19 cellular contexts compared by ENCODE assay signal in the genomic region with DNA sequence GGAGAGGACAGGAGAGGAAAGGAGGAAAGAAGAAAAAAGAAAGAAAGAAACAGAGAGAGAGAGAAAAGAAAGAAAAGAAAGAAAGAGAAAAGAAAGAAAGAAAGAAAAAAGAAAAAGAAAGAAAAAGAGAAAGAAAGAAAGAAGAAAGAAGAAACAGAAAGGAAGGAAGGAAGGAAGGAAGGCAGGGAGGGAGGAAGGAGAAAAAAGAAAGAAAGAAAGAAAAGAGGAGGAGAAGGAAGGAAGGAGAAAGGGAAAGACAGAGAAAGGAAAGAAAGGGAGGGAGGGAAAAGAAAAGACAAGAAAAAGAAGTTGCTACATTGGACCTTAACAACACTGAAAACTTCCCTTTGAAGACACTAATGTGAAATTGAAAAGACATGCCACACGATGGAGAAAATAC. TPM values are rescaled to one million over a fixed set of nuclear protein-coding genes. Genes with fewer than 3 reads are reported as not detected.
DNase-seq lines count a peak whose midpoint lies in the region; ATAC-seq and TF ChIP-seq lines count a peak whose summit lies in the region.
"Had no signal": no experiment of that assay in that cellular context is flagged by ENCODE, and none has a peak within 500 bp of the region (broad histone marks: within the 10 kb centered on the region; RNA-seq: fewer than 3 reads in every experiment).

No MANE protein-coding gene starts in this region.

- H3K27ac ChIP-seq in HEK293 (ENCODE audit: extremely low read depth, low read depth, low read length), result no peak overlapping the region
- H3K27ac ChIP-seq in caudate nucleus (ENCODE audit: low read depth, low read length), result no peak overlapping the region
- H3K27ac ChIP-seq in stomach, result no peak overlapping the region
- H3K27ac ChIP-seq: 22Rv1; BLaER1 treated with 17β-estradiol and CSF1 and Interleukin-3, amounts not matched to agents 10 nM and 100 nM had no signal

- POLR2A ChIA-PET in HEK293 (lab: Yijun Ruan, JAX), result no interaction called here
- POLR2A ChIA-PET in WTC11 (lab: Charles Lee), result no interaction called here

- H3K4me3 Mint-ChIP-seq in activated naive CD4-positive, alpha-beta T cell treated with anti-CD3 and anti-CD28 coated beads, Interleukin-2, amount 50 U/mL, for 24 hours, result no peak overlapping the region
- H3K4me3 Mint-ChIP-seq in activated naive CD4-positive, alpha-beta T cell treated with anti-CD3 and anti-CD28 coated beads for 36 hours, result no peak overlapping the region
- no peak overlapping the region for H3K4me3 Mint-ChIP-seq in WTC11
- no peak overlapping the region for H3K4me3 Mint-ChIP-seq in activated T-helper 2 cell treated with anti-CD3 and anti-CD28 coated beads, Interferon-gamma antibody, Interleukin-2, Interleukin-4, amounts not matched to agents 10 μg/mL and 5 μg/mL and 100 μg/mL, durations not matched to agents 14 hours and 24 hours and 36 hours (ENCODE audit: low read depth)
- H3K4me3 Mint-ChIP-seq: CD8-positive, alpha-beta T cell had no signal

- no peaks in the 10 kb centered on the region for H3K36me3 Mint-ChIP-seq in activated naive CD4-positive, alpha-beta T cell treated with anti-CD3 and anti-CD28 coated beads, Interleukin-2, amount 50 U/mL, for 24 hours
- no peaks in the 10 kb centered on the region for H3K36me3 Mint-ChIP-seq in activated naive CD4-positive, alpha-beta T cell treated with anti-CD3 and anti-CD28 coated beads for 36 hours (ENCODE audit: low read depth)
- peaks cover 4% of the 10 kb centered on the region; the same call in 1 of the 2 replicates for H3K36me3 Mint-ChIP-seq in WTC11
- H3K36me3 Mint-ChIP-seq in activated T-helper 2 cell treated with anti-CD3 and anti-CD28 coated beads, Interferon-gamma antibody, Interleukin-2, Interleukin-4, amounts not matched to agents 10 μg/mL and 5 μg/mL and 100 μg/mL, durations not matched to agents 14 hours and 24 hours and 36 hours (ENCODE audit: low read depth), result no peaks in the 10 kb centered on the region
- H3K36me3 Mint-ChIP-seq: CD8-positive, alpha-beta T cell had no signal

- TF ChIP-seq POLR2A in stomach (IDR thresholded peaks at IDR 0.05), result no peak

- peak overlapping the region; percentile 38 for H3K27ac Mint-ChIP-seq in activated naive CD4-positive, alpha-beta T cell treated with anti-CD3 and anti-CD28 coated beads, Interleukin-2, amount 50 U/mL, for 24 hours
- no peak overlapping the region for H3K27ac Mint-ChIP-seq in activated naive CD4-positive, alpha-beta T cell treated with anti-CD3 and anti-CD28 coated beads for 36 hours
- no peak overlapping the region for H3K27ac Mint-ChIP-seq in WTC11
- H3K27ac Mint-ChIP-seq in activated T-helper 2 cell treated with anti-CD3 and anti-CD28 coated beads, Interferon-gamma antibody, Interleukin-2, Interleukin-4, amounts not matched to agents 10 μg/mL and 5 μg/mL and 100 μg/mL, durations not matched to agents 14 hours and 24 hours and 36 hours, result no peak overlapping the region
- H3K27ac Mint-ChIP-seq: CD8-positive, alpha-beta T cell had no signal

- ATAC-seq in WTC11, result no peak
- ATAC-seq: CD8-positive, alpha-beta T cell; GM12878 had no signal

- H3K4me1 ChIP-seq in HEK293 (ENCODE audit: control insufficient read depth, insufficient read depth, low read length) (no peaks in the 10 kb centered on the region), stomach (peaks cover 0 to 13% (median 8%) of the 10 kb centered on the region in 4 donors)
- H3K4me1 ChIP-seq: BE2C, Caco-2, HAP-1 had no signal

- peaks cover 0 to 32% (median 0%) of the 10 kb centered on the region in 3 donors for H3K27me3 ChIP-seq in stomach
- H3K27me3 ChIP-seq: BLaER1 treated with 17β-estradiol and CSF1 and Interleukin-3, amounts not matched to agents 10 nM and 100 nM had no signal

- no peaks in the 10 kb centered on the region for H3K9me3 Mint-ChIP-seq in activated naive CD4-positive, alpha-beta T cell treated with anti-CD3 and anti-CD28 coated beads, Interleukin-2, amount 50 U/mL, for 24 hours
- H3K9me3 Mint-ChIP-seq in activated naive CD4-positive, alpha-beta T cell treated with anti-CD3 and anti-CD28 coated beads for 36 hours, result no peaks in the 10 kb centered on the region
- peaks cover 11% of the 10 kb centered on the region for H3K9me3 Mint-ChIP-seq in WTC11
- H3K9me3 Mint-ChIP-seq in activated T-helper 2 cell treated with anti-CD3 and anti-CD28 coated beads, Interferon-gamma antibody, Interleukin-2, Interleukin-4, amounts not matched to agents 10 μg/mL and 5 μg/mL and 100 μg/mL, durations not matched to agents 14 hours and 24 hours and 36 hours, result peaks cover 9% of the 10 kb centered on the region
- H3K9me3 Mint-ChIP-seq: CD8-positive, alpha-beta T cell had no signal

- no peak for TF ChIP-seq EP300 in stomach (IDR thresholded peaks at IDR 0.05)

- H3K4me3 ChIP-seq in HEK293 (ENCODE audit: low read depth, low read length) (no peak overlapping the region), stomach (no peak overlapping the region)
- H3K4me3 ChIP-seq: BLaER1 treated with 17β-estradiol and CSF1 and Interleukin-3, amounts not matched to agents 10 nM and 100 nM; GM12878; HAP-1 had no signal

- no peak for DNase-seq in activated naive CD4-positive, alpha-beta T cell treated with anti-CD3 and anti-CD28 coated beads for 36 hours
- no peak for DNase-seq in WTC11 (ENCODE audit: low spot score)
- no peak for DNase-seq in caudate nucleus (lab: John Stamatoyannopoulos, UW)
- DNase-seq in stomach, result no peak
- no peak for DNase-seq in activated T-helper 2 cell treated with anti-CD3 and anti-CD28 coated beads, Interferon-gamma antibody, Interleukin-2, Interleukin-4, amounts not matched to agents 10 μg/mL and 5 μg/mL and 100 μg/mL, durations not matched to agents 14 hours and 24 hours and 36 hours (ENCODE audit: low spot score)
- DNase-seq in stimulated activated CD4-positive, alpha-beta T cell treated with anti-CD3 and anti-CD28 coated beads, Interleukin-15, amount 100 ng/mL, for 24 hours, result no peak
- DNase-seq: BE2C; Caco-2; CD8-positive, alpha-beta T cell; DMS153; EL; GDM1; GOT3 had no signal

- 31 to 55% (median 41%) methylated on average over 1 of the region's 1 CpG for WGBS in stomach, 5 donors

- intact Hi-C loops in activated naive CD4-positive, alpha-beta T cell treated with anti-CD3 and anti-CD28 coated beads for 36 hours (cut with micrococcal nuclease), result no loop called here
- intact Hi-C loops in stomach (cut with DNase I; ENCODE audit: low total_unique reads), result no loop called here
- intact Hi-C loops in activated T-helper 2 cell treated with anti-CD3 and anti-CD28 coated beads, Interferon-gamma antibody, Interleukin-2, Interleukin-4, amounts not matched to agents 10 μg/mL and 5 μg/mL and 100 μg/mL, durations not matched to agents 14 hours and 24 hours and 36 hours (cut with micrococcal nuclease), result no loop called here

- TF ChIP-seq CTCF in HEK293 (tag by site-specific recombination; IDR thresholded peaks at IDR 0.05) (no peak), WTC11 (IDR thresholded peaks at IDR 0.05) (no peak), stomach (IDR thresholded peaks at IDR 0.05) (no peak)

- H3K27me3 Mint-ChIP-seq in activated naive CD4-positive, alpha-beta T cell treated with anti-CD3 and anti-CD28 coated beads, Interleukin-2, amount 50 U/mL, for 24 hours, result peaks cover 16% of the 10 kb centered on the region
- H3K27me3 Mint-ChIP-seq in activated naive CD4-positive, alpha-beta T cell treated with anti-CD3 and anti-CD28 coated beads for 36 hours (ENCODE audit: low read depth), result peaks cover 30% of the 10 kb centered on the region
- H3K27me3 Mint-ChIP-seq in WTC11 (ENCODE audit: low read depth), result peaks cover 11% of the 10 kb centered on the region
- peaks cover 38% of the 10 kb centered on the region for H3K27me3 Mint-ChIP-seq in activated T-helper 2 cell treated with anti-CD3 and anti-CD28 coated beads, Interferon-gamma antibody, Interleukin-2, Interleukin-4, amounts not matched to agents 10 μg/mL and 5 μg/mL and 100 μg/mL, durations not matched to agents 14 hours and 24 hours and 36 hours (ENCODE audit: low read depth)

- H3K4me1 Mint-ChIP-seq in activated naive CD4-positive, alpha-beta T cell treated with anti-CD3 and anti-CD28 coated beads, Interleukin-2, amount 50 U/mL, for 24 hours, result peaks cover 4% of the 10 kb centered on the region
- H3K4me1 Mint-ChIP-seq in activated naive CD4-positive, alpha-beta T cell treated with anti-CD3 and anti-CD28 coated beads for 36 hours (ENCODE audit: low read depth), result peaks cover 12% of the 10 kb centered on the region
- peaks cover 17% of the 10 kb centered on the region for H3K4me1 Mint-ChIP-seq in WTC11
- peaks cover 21% of the 10 kb centered on the region for H3K4me1 Mint-ChIP-seq in activated T-helper 2 cell treated with anti-CD3 and anti-CD28 coated beads, Interferon-gamma antibody, Interleukin-2, Interleukin-4, amounts not matched to agents 10 μg/mL and 5 μg/mL and 100 μg/mL, durations not matched to agents 14 hours and 24 hours and 36 hours (ENCODE audit: low read depth)

- H3K36me3 ChIP-seq in HEK293 (ENCODE audit: control insufficient read depth in 2 of 2, insufficient read depth in 1 of 2, low read length in 2 of 2) (no peaks in the 10 kb centered on the region), stomach (no peaks in the 10 kb centered on the region)
- H3K36me3 ChIP-seq: BE2C; BLaER1 treated with 17β-estradiol and CSF1 and Interleukin-3, amounts not matched to agents 10 nM and 100 nM; HAP-1 had no signal

- CTCF ChIA-PET in activated naive CD4-positive, alpha-beta T cell treated with anti-CD3 and anti-CD28 coated beads for 36 hours (lab: Charles Lee), result interaction anchor here (1.2 to 8.0 kb wide), 3 partner anchors 33 to 163 kb away, joined by 3 to 241 read pairs (median 24); partner anchors contain the start of genes CCL1 and CCL13
- CTCF ChIA-PET in HEK293 (lab: Yijun Ruan, JAX) (interaction anchor here (0.9 to 8.8 kb wide), 7 partner anchors 25 to 327 kb away, joined by 3 to 578 read pairs (median 6); partner anchors contain the start of genes CCL1 and CCL13), WTC11 (lab: Charles Lee) (interaction anchor here (0.9 to 8.6 kb wide), 2 partner anchors 108 to 162 kb away, joined by 4 to 346 read pairs; partner anchors contain the start of gene CCL1)

- H3K9me3 ChIP-seq in HEK293 (ENCODE audit: control insufficient read depth, insufficient read depth, low read depth, low read length), result no peaks in the 10 kb centered on the region
- peaks cover 0 to 11% (median 8%) of the 10 kb centered on the region in 4 donors for H3K9me3 ChIP-seq in stomach
- H3K9me3 ChIP-seq: BE2C, HAP-1 had no signal

TF ChIP-seq in HEK293, 187 proteins besides CTCF, POLR2A, EP300 and RAD21 (continues in another document):
- TF ChIP-seq PRDM1 (tag by site-specific recombination; IDR thresholded peaks at IDR 0.05), result peak; percentile 89

TF ChIP-seq in WTC11, 78 proteins besides CTCF, POLR2A, EP300 and RAD21 (continues in another document):
- TF ChIP-seq ZNF263 (CRISPR knock-in tag; IDR thresholded peaks at IDR 0.05; ENCODE audit: low read depth) (no peak), SMAD4 (CRISPR knock-in tag; IDR thresholded peaks at IDR 0.05) (no peak), ZNF671 (CRISPR knock-in tag; IDR thresholded peaks at IDR 0.05) (no peak)

RNA-seq across cellular contexts. Expression of gene CCL2, which starts 56.6 kb away (rescaled TPM):
- not detected for total RNA-seq in activated naive CD4-positive, alpha-beta T cell treated with anti-CD3 and anti-CD28 coated beads for 36 hours
- 2.5 to 5.3 TPM (median 2.7 TPM) in 3 replicates for total RNA-seq in WTC11 (2021)
- 10 to 100 TPM in 3 of 5 donors, 1 to 10 TPM in 2; 3.8 to 29.9 (median 11.1) TPM for total RNA-seq in stomach
- polyA plus RNA-seq in stomach, result 100 to 1,000 TPM in 1 of 3 donors, 10 to 100 TPM in 2; 30.8 to 194 (median 81.8) TPM
- total RNA-seq in activated T-helper 2 cell treated with anti-CD3 and anti-CD28 coated beads, Interferon-gamma antibody, Interleukin-2, Interleukin-4, amounts not matched to agents 10 μg/mL and 5 μg/mL and 100 μg/mL, durations not matched to agents 14 hours and 24 hours and 36 hours, result not detected in 2 replicates
- total RNA-seq: Caco-2; CD8-positive, alpha-beta T cell; GM12878 had no signal
